11 cellular contexts compared by ENCODE assay signal in genomic region chr5:127942246-127943060, GRCh38.
DNase-seq lines count a peak whose midpoint lies in the region; TF ChIP-seq lines count a peak whose summit lies in the region.
"Had no signal": no experiment of that assay in that cellular context is flagged by ENCODE, and none has a peak within 500 bp of the region (broad histone marks: within the 10 kb centered on the region; RNA-seq: fewer than 3 reads in every experiment).

No MANE protein-coding gene starts in this region.

- H3K27ac ChIP-seq in MM.1S (ENCODE audit: low read length) (no peak overlapping the region), osteoblast (ENCODE audit: low read depth, low read length) (peak overlapping the region; percentile 17)
- H3K27ac ChIP-seq: cardiac muscle cell, SK-N-MC had no signal

- TF ChIP-seq CTCF in MM.1S (IDR thresholded peaks at IDR 0.05; ENCODE audit: low read length): no peak
- no peak for TF ChIP-seq CTCF in choroid plexus epithelial cell (conservative IDR thresholded peaks at IDR 0.05; ENCODE audit: low read depth, low read length)
- TF ChIP-seq CTCF in osteoblast (IDR thresholded peaks at IDR 0.05; ENCODE audit: extremely low read depth, low read depth, low read length): no peak

- CTCF ChIA-PET in activated CD4-positive, alpha-beta memory T cell treated with anti-CD3 and anti-CD28 coated beads, Interleukin-2, amount 10 ng/mL, durations not matched to agents 7 days and 5 days (lab: Charles Lee): no interaction called here

- no peaks in the 10 kb centered on the region for H3K9me3 Mint-ChIP-seq in activated CD4-positive, alpha-beta memory T cell treated with anti-CD3 and anti-CD28 coated beads, Interleukin-2, amount 10 ng/mL, durations not matched to agents 7 days and 5 days

- H3K4me3 ChIP-seq in MM.1S (ENCODE audit: low read length) (no peak overlapping the region; the same call in 1 of the 2 replicates), choroid plexus epithelial cell (ENCODE audit: low read depth, low read length) (no peak overlapping the region), osteoblast (ENCODE audit: insufficient read depth, low read length) (no peak overlapping the region)
- H3K4me3 ChIP-seq: cardiac muscle cell had no signal

- no peaks in the 10 kb centered on the region for H3K27me3 Mint-ChIP-seq in activated CD4-positive, alpha-beta memory T cell treated with anti-CD3 and anti-CD28 coated beads, Interleukin-2, amount 10 ng/mL, durations not matched to agents 7 days and 5 days

- no peak overlapping the region for H2AFZ ChIP-seq in MM.1S (ENCODE audit: low read length)
- H2AFZ ChIP-seq in osteoblast (ENCODE audit: low read length): no peak overlapping the region

- H3K4me1 Mint-ChIP-seq in activated CD4-positive, alpha-beta memory T cell treated with anti-CD3 and anti-CD28 coated beads, Interleukin-2, amount 10 ng/mL, durations not matched to agents 7 days and 5 days: peaks cover 3% of the 10 kb centered on the region

- H4K20me1 ChIP-seq in MM.1S (ENCODE audit: insufficient read depth, low read length) (no peaks in the 10 kb centered on the region), osteoblast (ENCODE audit: insufficient read depth, low read length) (no peaks in the 10 kb centered on the region)

- no peaks in the 10 kb centered on the region for H3K36me3 Mint-ChIP-seq in activated CD4-positive, alpha-beta memory T cell treated with anti-CD3 and anti-CD28 coated beads, Interleukin-2, amount 10 ng/mL, durations not matched to agents 7 days and 5 days (ENCODE audit: low read depth)

- H3K36me3 ChIP-seq in MM.1S (replicated peaks; ENCODE audit: insufficient read depth, low read length) (no peaks in the 10 kb centered on the region), osteoblast (ENCODE audit: insufficient read depth, low read length) (no peaks in the 10 kb centered on the region)
- H3K36me3 ChIP-seq: cardiac muscle cell had no signal

- H3K79me2 ChIP-seq in MM.1S (ENCODE audit: low read length) (no peaks in the 10 kb centered on the region), osteoblast (ENCODE audit: insufficient read depth, low read length) (no peaks in the 10 kb centered on the region)

- POLR2A ChIA-PET in activated CD4-positive, alpha-beta memory T cell treated with anti-CD3 and anti-CD28 coated beads, Interleukin-2, amount 10 ng/mL, durations not matched to agents 7 days and 5 days (lab: Charles Lee): no interaction called here

- no peak overlapping the region for H3K4me3 Mint-ChIP-seq in activated CD4-positive, alpha-beta memory T cell treated with anti-CD3 and anti-CD28 coated beads, Interleukin-2, amount 10 ng/mL, durations not matched to agents 7 days and 5 days

- H3K4me2 ChIP-seq in MM.1S (ENCODE audit: low read depth, low read length): peak overlapping the region; percentile 14; the same call in 1 of the 2 replicates
- peak overlapping the region; percentile 27 for H3K4me2 ChIP-seq in osteoblast (ENCODE audit: insufficient read depth, low read length)

- peaks cover 4% of the 10 kb centered on the region; the same call in 1 of the 2 replicates for H3F3A ChIP-seq in MM.1S (ENCODE audit: insufficient read depth, low read length)

- peak; percentile 21 for DNase-seq in DMS53 (lab: John Stamatoyannopoulos, UW)
- no peak for DNase-seq in DMS53 treated with DMSO at 0.1 percent for 48 hours (lab: John Stamatoyannopoulos, UW; ENCODE audit: unreplicated experiment)
- DNase-seq in MM.1S: no peak
- DNase-seq in choroid plexus epithelial cell (ENCODE audit: low read depth): peak; percentile 54
- DNase-seq in osteoblast (ENCODE audit: insufficient read length, low spot score, missing footprints): no peak
- DNase-seq in HK-2 (ENCODE audit: unreplicated experiment): no peak
- DNase-seq in activated CD4-positive, alpha-beta T cell treated with anti-CD3 and anti-CD28 coated beads for 4 hours: no peak
- DNase-seq in activated CD4-positive, alpha-beta memory T cell treated with anti-CD3 and anti-CD28 coated beads, Interleukin-2, amount 10 ng/mL, durations not matched to agents 7 days and 5 days: no peak
- DNase-seq: 8988T had no signal

- no peak overlapping the region for H3K27ac Mint-ChIP-seq in activated CD4-positive, alpha-beta memory T cell treated with anti-CD3 and anti-CD28 coated beads, Interleukin-2, amount 10 ng/mL, durations not matched to agents 7 days and 5 days

- H3K9me2 ChIP-seq in MM.1S (replicated peaks; ENCODE audit: insufficient read depth, low read length): no peaks in the 10 kb centered on the region

- H3K27me3 ChIP-seq in MM.1S (replicated peaks; ENCODE audit: insufficient read depth, low read length): no peaks in the 10 kb centered on the region; the same call in 1 of the 2 replicates
- no peaks in the 10 kb centered on the region for H3K27me3 ChIP-seq in osteoblast (ENCODE audit: insufficient read depth, low read length)
- H3K27me3 ChIP-seq: cardiac muscle cell had no signal

- no peak overlapping the region for H3K9ac ChIP-seq in MM.1S (ENCODE audit: low read length)

- peaks cover 17% of the 10 kb centered on the region for H3K4me1 ChIP-seq in MM.1S (ENCODE audit: low read length)
- H3K4me1 ChIP-seq in osteoblast (ENCODE audit: insufficient read depth, low read length): peaks cover 5% of the 10 kb centered on the region

- H3K9me3 ChIP-seq in MM.1S (replicated peaks; ENCODE audit: insufficient read depth, low read length): no peaks in the 10 kb centered on the region
- H3K9me3 ChIP-seq in osteoblast (ENCODE audit: low read depth, low read length): no peaks in the 10 kb centered on the region

Comparison
In these comparisons a context has a peak if more than half of its experiments do, and no peak if none do; other contexts are left out.
1. DNase-seq: peak in DMS53 (single experiment) and choroid plexus epithelial cell (single experiment); none in DMS53 treated with DMSO at 0.1 percent for 48 hours (single experiment), MM.1S (single experiment), osteoblast (single experiment), HK-2 (single experiment), activated CD4-positive, alpha-beta T cell treated with anti-CD3 and anti-CD28 coated beads for 4 hours (0 of 2) and activated CD4-positive, alpha-beta memory T cell treated with anti-CD3 and anti-CD28 coated beads, Interleukin-2, amount 10 ng/mL, durations not matched to agents 7 days and 5 days (single experiment).